ENCODE assay signal across 13 cellular contexts in the genomic region with DNA sequence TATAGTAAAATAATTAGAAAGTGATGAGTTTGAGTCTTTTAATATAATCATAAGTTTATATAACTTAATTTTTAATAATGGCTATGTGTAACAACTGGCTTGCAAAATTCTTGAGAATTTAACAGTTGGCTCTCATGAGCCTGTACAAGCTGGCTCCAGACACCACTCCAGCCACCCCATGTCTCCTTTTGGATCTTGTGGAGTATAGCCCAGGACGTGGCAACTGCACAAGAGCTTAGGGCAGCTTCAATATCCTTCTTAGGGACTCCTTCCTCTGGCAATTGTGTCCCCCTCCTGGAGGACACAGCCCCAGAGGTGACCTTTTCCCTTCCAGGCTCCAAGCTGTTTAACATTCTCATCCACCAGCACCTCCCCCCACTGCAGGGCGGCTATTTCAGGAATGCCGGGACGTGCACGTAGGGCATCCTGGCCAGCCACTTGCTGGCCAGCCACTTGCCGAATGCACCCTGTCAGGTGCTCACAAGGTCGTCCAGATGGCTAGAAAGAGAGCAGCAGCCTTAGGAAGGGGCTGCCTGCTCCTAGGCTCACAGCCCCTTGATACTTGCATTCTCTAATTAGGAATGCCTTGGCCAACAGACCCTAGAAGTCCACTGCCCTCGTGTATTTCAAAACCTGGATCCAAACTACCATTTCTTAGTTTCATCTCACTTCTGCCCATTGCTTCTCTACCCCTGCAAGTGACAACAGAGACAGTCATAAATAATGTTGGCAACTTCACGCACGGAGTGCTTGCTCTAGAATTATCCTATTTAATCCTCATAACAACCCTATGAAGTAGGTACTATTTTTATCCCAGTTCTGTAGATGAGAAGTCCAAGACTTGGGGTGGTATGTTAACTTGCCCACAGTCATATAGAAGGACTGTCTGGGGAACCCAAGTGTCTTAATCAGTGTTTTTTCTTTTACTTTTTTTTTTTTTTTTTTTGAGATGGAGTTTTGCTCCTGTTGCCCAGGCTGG. TPM values are rescaled to one million over a fixed set of nuclear protein-coding genes. Genes with fewer than 3 reads are reported as not detected.
A peak's percentile ranks its signal among the peaks of the same experiment; 100 is the strongest.
DNase-seq lines count a peak whose midpoint lies in the region; ATAC-seq, FAIRE-seq and TF ChIP-seq lines count a peak whose summit lies in the region.
"Had no signal": no experiment of that assay in that cellular context is flagged by ENCODE, and none has a peak within 500 bp of the region (broad histone marks: within the 10 kb centered on the region; RNA-seq: fewer than 3 reads in every experiment).

No MANE protein-coding gene starts in this region.

- no peaks in the 10 kb centered on the region for H4K20me1 ChIP-seq in K562 (replicated peaks; ENCODE audit: control insufficient read depth, insufficient read depth, low read length)

- H2AFZ ChIP-seq in K562 (ENCODE audit: low read depth, low read length) = peak overlapping the region; percentile 59; the same call in 1 of the 2 replicates

- H3K27ac ChIP-seq in K562 (ENCODE audit: extremely low read depth, low read depth, low read length) (no peak overlapping the region), gastrocnemius medialis (peak overlapping the region; percentile 68 to 81 (median 74))

- peak overlapping the region; percentile 33; the same call in 1 of the 2 replicates for H3K4me2 ChIP-seq in K562 (ENCODE audit: insufficient read depth, low read length)

- POLR2A ChIA-PET in K562 (lab: Yijun Ruan, JAX) = no interaction called here
- POLR2A ChIA-PET in activated CD4-positive, alpha-beta T cell treated with anti-CD3 and anti-CD28 coated beads, Interleukin-2, amount 10 ng/mL, durations not matched to agents 7 days and 5 days (lab: Charles Lee) = no interaction called here

- TF ChIP-seq POLR2A in K562 (conservative IDR thresholded peaks at IDR 0.05) = no peak
- TF ChIP-seq POLR2A in gastrocnemius medialis (IDR thresholded peaks at IDR 0.05) = no peak

- no peak overlapping the region for H3K27ac Mint-ChIP-seq in activated CD4-positive, alpha-beta T cell treated with anti-CD3 and anti-CD28 coated beads, Interleukin-2, amount 10 ng/mL, durations not matched to agents 7 days and 5 days
- H3K27ac Mint-ChIP-seq: CD8-positive, alpha-beta T cell had no signal

- TF ChIP-seq RAD21 in K562 (CRISPR knock-in tag; conservative IDR thresholded peaks at IDR 0.05 in 1 of 2, IDR thresholded peaks at IDR 0.05 in 1 of 2) = no peak

- intact Hi-C loops in K562 (cut with micrococcal nuclease) = no loop called here
- intact Hi-C loops in gastrocnemius medialis (cut with DNase I; ENCODE audit: low total_unique reads) = loop anchor here (2.0 kb wide), 1 partner anchor 20 kb away; no protein-coding TSS in a partner anchor

- no TSS peak for BruUV-seq in K562 (replicated peaks; lab: Mats Ljungman, UMichigan)

- TF ChIP-seq CTCF in K562 (IDR thresholded peaks at IDR 0.05 in 2 of 3, conservative IDR thresholded peaks at IDR 0.05 in 1 of 3; ENCODE audit: insufficient read depth in 2 of 3, low read depth in 1 of 3, low read length in 3 of 3) (no peak), gastrocnemius medialis (IDR thresholded peaks at IDR 0.05 in 4 of 5, conservative IDR thresholded peaks at IDR 0.05 in 1 of 5) (no peak)

- H3K9ac ChIP-seq in K562 (ENCODE audit: insufficient read depth in 1 of 2, low read depth in 2 of 2, low read length in 2 of 2) = peak overlapping the region in 1 of 2 experiments; percentile 70; a peak in 1 of 4 replicates

- no peaks in the 10 kb centered on the region for H3K27me3 Mint-ChIP-seq in activated CD4-positive, alpha-beta T cell treated with anti-CD3 and anti-CD28 coated beads, Interleukin-2, amount 10 ng/mL, durations not matched to agents 7 days and 5 days

- no peaks in the 10 kb centered on the region for H3K36me3 ChIP-seq in K562 (ENCODE audit: control insufficient read depth, insufficient read depth, low read length)
- H3K36me3 ChIP-seq in gastrocnemius medialis = no peaks in the 10 kb centered on the region

- no peak overlapping the region for H3K4me3 Mint-ChIP-seq in activated CD4-positive, alpha-beta T cell treated with anti-CD3 and anti-CD28 coated beads, Interleukin-2, amount 10 ng/mL, durations not matched to agents 7 days and 5 days
- H3K4me3 Mint-ChIP-seq: CD8-positive, alpha-beta T cell had no signal

- H3K4me1 ChIP-seq in K562 (replicated peaks in 1 of 2; ENCODE audit: control insufficient read depth in 2 of 2, insufficient read depth in 2 of 2, low read length in 2 of 2) (peaks cover 0 to 4% of the 10 kb centered on the region in 2 experiments; a peak in 2 of 5 replicates), gastrocnemius medialis (peaks cover 8 to 18% of the 10 kb centered on the region in 2 donors)

- H3K27me3 ChIP-seq in K562 (ENCODE audit: control insufficient read depth in 2 of 2, insufficient read depth in 2 of 2, low read length in 2 of 2) (no peaks in the 10 kb centered on the region), gastrocnemius medialis (no peaks in the 10 kb centered on the region)

- WGBS in K562 (ENCODE audit: insufficient coverage, low coverage, missing lambda C conversion rate) = 27% methylated on average over 10 of the region's 10 CpGs

- no peaks in the 10 kb centered on the region for H3K9me3 ChIP-seq in K562 (replicated peaks; ENCODE audit: control insufficient read depth, insufficient read depth, low read depth, low read length)
- H3K9me3 ChIP-seq in gastrocnemius medialis = no peaks in the 10 kb centered on the region

- no peaks in the 10 kb centered on the region for H3K36me3 Mint-ChIP-seq in activated CD4-positive, alpha-beta T cell treated with anti-CD3 and anti-CD28 coated beads, Interleukin-2, amount 10 ng/mL, durations not matched to agents 7 days and 5 days (ENCODE audit: low read depth)
- H3K36me3 Mint-ChIP-seq: CD8-positive, alpha-beta T cell had no signal

- no peaks in the 10 kb centered on the region for H3K9me3 Mint-ChIP-seq in activated CD4-positive, alpha-beta T cell treated with anti-CD3 and anti-CD28 coated beads, Interleukin-2, amount 10 ng/mL, durations not matched to agents 7 days and 5 days
- H3K9me3 Mint-ChIP-seq: CD8-positive, alpha-beta T cell had no signal

- H3K4me1 Mint-ChIP-seq in activated CD4-positive, alpha-beta T cell treated with anti-CD3 and anti-CD28 coated beads, Interleukin-2, amount 10 ng/mL, durations not matched to agents 7 days and 5 days = peaks cover 9% of the 10 kb centered on the region

- in situ Hi-C loops in K562 (cut with MboI) (no loop called here), gastrocnemius medialis (cut with MboI; ENCODE audit: low sequenced_read_pairs in 4 of 4) (no loop called here)

- no peak for FAIRE-seq in HTR-8/SVneo (lab: Jason Lieb, UNC)
- no peak for FAIRE-seq in K562 (lab: Jason Lieb, UNC)

- CTCF ChIA-PET in K562 (lab: Yijun Ruan, JAX; ENCODE audit: low intra/inter-chr PET ratio) = interaction anchor here (0.6 kb wide), 1 partner anchor 386 kb away, joined by 7 read pairs; no protein-coding TSS in a partner anchor
- CTCF ChIA-PET in activated CD4-positive, alpha-beta T cell treated with anti-CD3 and anti-CD28 coated beads, Interleukin-2, amount 10 ng/mL, durations not matched to agents 7 days and 5 days (lab: Charles Lee) = interaction anchor here (0.6 to 2.0 kb wide), 4 partner anchors 53 to 600 kb away, joined by 3 to 9 read pairs (median 3); no protein-coding TSS in a partner anchor

- no peak; the same call in 2 of the 3 replicates for ATAC-seq in K562
- ATAC-seq in gastrocnemius medialis = peak; percentile 92
- ATAC-seq in GM21529 (IDR thresholded peaks at IDR 0.05; ENCODE audit: unreplicated experiment) = no peak
- ATAC-seq in GM21360 (IDR thresholded peaks at IDR 0.05; ENCODE audit: unreplicated experiment) = no peak
- ATAC-seq: CD8-positive, alpha-beta T cell had no signal

- H3K79me2 ChIP-seq in K562 (ENCODE audit: control insufficient read depth, insufficient read depth, low read length) = no peaks in the 10 kb centered on the region

- H3K4me3 ChIP-seq in K562 (no peak overlapping the region), gastrocnemius medialis (no peak overlapping the region)

- no peaks in the 10 kb centered on the region for H3K9me1 ChIP-seq in K562 (ENCODE audit: control insufficient read depth, insufficient read depth, low read length)

- TF ChIP-seq EP300 in K562 (IDR thresholded peaks at IDR 0.05; ENCODE audit: low read length) = no peak

- DNase-seq in HTR-8/SVneo (ENCODE audit: insufficient read length, low spot score) (peak; percentile 23), K562 (ENCODE audit: extremely low read depth in 1 of 4, low spot score in 3 of 4) (no peak), kidney tubule cell (ENCODE audit: low spot score) (peak; percentile 69), gastrocnemius medialis (peak; percentile 10 to 78), activated T-cell treated with anti-CD3 and anti-CD28 coated beads for 4 hours (no peak)
- no peak for DNase-seq in activated CD4-positive, alpha-beta T cell treated with anti-CD3 and anti-CD28 coated beads, Interleukin-2, amount 10 ng/mL, durations not matched to agents 7 days and 5 days
- DNase-seq: CD8-positive, alpha-beta T cell; effector CD4-positive, alpha-beta T cell; mammary epithelial cell; NCI-H446 treated with DMSO at 0.1 percent for 48 hours; substantia nigra had no signal

TF ChIP-seq in K562, 482 proteins besides CTCF, POLR2A, EP300 and RAD21 (continues in another document):
- TF ChIP-seq HSF4 (CRISPR knock-in tag; IDR thresholded peaks at IDR 0.05; ENCODE audit: borderline replicate concordance) = no peak
- TF ChIP-seq NCOA4 (IDR thresholded peaks at IDR 0.05; ENCODE audit: partially characterized antibody) = no peak
- TF ChIP-seq ZNF121 (CRISPR knock-in tag; conservative IDR thresholded peaks at IDR 0.05) = no peak

RNA-seq across cellular contexts. Expression of a gene that starts 24.5 kb away (rescaled TPM):
- 8.3 and 17.4 TPM in 2 replicates for total RNA-seq in K562 (2011; cell fraction: chromatin; rRNA removed; ENCODE audit: low replicate concordance)
- 17.3 and 17.6 TPM in 2 replicates for total RNA-seq in K562 (2011; cell fraction: nucleolus; rRNA removed)
- 13.9 and 15.0 TPM in 2 replicates for total RNA-seq in K562 (2011; cell fraction: nucleoplasm; rRNA removed)
- total RNA-seq in K562 (2014; rRNA removed) = 59.2 and 74.5 TPM in 2 replicates
- total RNA-seq in K562 (2014; rRNA removed; fragmentation: Illumina TruSeq; extraction: Trizol) = 34.2 and 41.2 TPM in 2 replicates
- 72.3 and 72.6 TPM in 2 replicates for total RNA-seq in K562 (2015; rRNA removed; fragmentation: Illumina TruSeq; extraction: Trizol)
- 76.7 and 80.4 TPM in 2 replicates for total RNA-seq in K562 (2021)
- polyA plus RNA-seq in K562 (2011; rRNA removed) = 99.9 and 181 TPM in 2 replicates
- polyA plus RNA-seq in K562 (2011; cell fraction: cytosol; rRNA removed) = 113 and 128 TPM in 2 replicates
- 68.2 and 102 TPM in 2 replicates for polyA plus RNA-seq in K562 (2011; cell fraction: nucleus; rRNA removed)
- 68.8 and 135 TPM in 2 replicates for polyA plus RNA-seq in K562 (2012)
- polyA plus RNA-seq in K562 (2014; fragmentation: Illumina TruSeq; extraction: Trizol) = 83.0 and 84.4 TPM in 2 replicates
- polyA plus RNA-seq in K562 (2014; fragmentation: Nextera tagmentation; extraction: Ambion mirVana) = 1 to 10 TPM in 1 of 2 experiments, under 1 TPM in 1; 0.70 to 3.1 TPM
- polyA plus RNA-seq in K562 (2014; rRNA removed) = 51.1 and 52.3 TPM in 2 replicates
- 62.2 and 82.4 TPM in 2 replicates for polyA minus RNA-seq in K562 (2011; rRNA and poly(A)+ RNA removed)
- 51.4 and 98.5 TPM in 2 replicates for polyA minus RNA-seq in K562 (2011; cell fraction: cytosol; rRNA and poly(A)+ RNA removed)
- 7.0 and 20.3 TPM in 2 replicates for polyA minus RNA-seq in K562 (2011; cell fraction: nucleus; rRNA and poly(A)+ RNA removed)
- 100 to 1,000 TPM; 349 to 547 (median 423) TPM for total RNA-seq in gastrocnemius medialis
- total RNA-seq in activated CD4-positive, alpha-beta T cell treated with anti-CD3 and anti-CD28 coated beads, Interleukin-2, amount 10 ng/mL, durations not matched to agents 7 days and 5 days = 100 to 1,000 TPM; 332 to 349 TPM

Comparison
In these comparisons a context has a peak if more than half of its experiments do, and no peak if none do; other contexts are left out.
1. DNase-seq: peak in HTR-8/SVneo (single experiment), kidney tubule cell (single experiment) and gastrocnemius medialis (2 of 2); none in K562 (0 of 4), activated T-cell treated with anti-CD3 and anti-CD28 coated beads for 4 hours (single experiment) and activated CD4-positive, alpha-beta T cell treated with anti-CD3 and anti-CD28 coated beads, Interleukin-2, amount 10 ng/mL, durations not matched to agents 7 days and 5 days (single experiment).
2. ATAC-seq: peak in gastrocnemius medialis (2 of 2); none in K562 (single experiment), GM21529 (single experiment) and GM21360 (single experiment).
3. RNA of a gene that starts 24.5 kb away (total RNA-seq): 349 to 547 TPM in gastrocnemius medialis and 332 to 349 TPM in activated CD4-positive, alpha-beta T cell treated with anti-CD3 and anti-CD28 coated beads, Interleukin-2, amount 10 ng/mL, durations not matched to agents 7 days and 5 days; 8.3 to 80.4 TPM in K562; every median in the first group is over 4 times any median in the second.